In genomic region chr1:179719272-179719671, GRCh38 we compare ENCODE assay signal across 38 cellular contexts. TPM values are rescaled to one million over a fixed set of nuclear protein-coding genes. Genes with fewer than 3 reads are reported as not detected.
"Had no signal": no experiment of that assay in that cellular context is flagged by ENCODE, and none has a peak within 500 bp of the region (broad histone marks: within the 10 kb centered on the region; RNA-seq: fewer than 3 reads in every experiment).

No MANE protein-coding gene starts in this region.

- H3K36me3 ChIP-seq: MG63 had no signal

- DNase-seq: Kasumi-1, MG63, MM.1S, MV-4-11, NCI-H1048, NCI-H1092, NCI-H1092 treated with DMSO at 0.1 percent for 48 hours, NCI-H1105, NCI-H1105 treated with DMSO at 0.1 percent for 48 hours, NCI-H1417, NCI-H1417 treated with DMSO at 0.1 percent for 48 hours, NCI-H1436, NCI-H1436 treated with DMSO at 0.1 percent for 48 hours, NCI-H146, NCI-H1694, NCI-H1694 treated with DMSO at 0.1 percent for 48 hours, NCI-H187, NCI-H187 treated with DMSO at 0.1 percent for 48 hours, NCI-H1930, NCI-H2029, NCI-H2029 treated with DMSO at 0.1 percent for 48 hours, NCI-H2081, NCI-H2081 treated with DMSO at 0.1 percent for 48 hours, NCI-H2107, NCI-H2171, NCI-H2171 treated with DMSO at 0.1 percent for 48 hours, NCI-H2227 treated with DMSO at 0.1 percent for 48 hours, NCI-H226, NCI-H345, NCI-H446, NCI-H446 treated with DMSO at 0.1 percent for 48 hours, NCI-H510A, NCI-H510A treated with DMSO at 0.1 percent for 48 hours, NCI-H524, NCI-H524 treated with DMSO at 0.1 percent for 48 hours, NCI-H526 had no signal

- H3K4me3 ChIP-seq: MG63 had no signal

RNA-seq across cellular contexts. Expression of gene FAM163A, which starts 23.8 kb away (rescaled TPM):
- total RNA-seq: LHCN-M2, MCF 10A had no signal
